1 cellular context compared by ENCODE assay signal in the genomic region with DNA sequence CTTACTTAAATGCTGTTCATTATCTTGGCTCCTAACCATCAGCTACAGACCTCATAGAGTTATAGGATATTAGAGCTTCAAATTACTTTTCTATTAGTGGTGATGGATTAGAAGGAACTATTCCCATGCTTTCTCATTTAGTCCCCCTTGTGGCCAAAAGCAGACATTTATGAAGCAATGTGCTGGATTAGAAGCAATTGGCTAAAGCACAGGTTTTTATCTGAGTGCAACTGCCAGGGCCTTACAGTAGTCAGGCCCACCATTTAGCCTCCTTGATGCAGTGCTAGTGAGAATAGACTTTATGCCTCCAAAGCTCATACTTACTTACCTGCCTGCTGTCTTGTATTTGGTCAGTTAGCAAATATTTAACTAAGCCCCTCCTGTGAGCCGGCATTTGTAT.
TF ChIP-seq lines count a peak whose summit lies in the region.

No MANE protein-coding gene starts in this region.

TF ChIP-seq in K562, 482 proteins besides CTCF, POLR2A, EP300 and RAD21 (continued from another document):
- TF ChIP-seq, protein P1, sequence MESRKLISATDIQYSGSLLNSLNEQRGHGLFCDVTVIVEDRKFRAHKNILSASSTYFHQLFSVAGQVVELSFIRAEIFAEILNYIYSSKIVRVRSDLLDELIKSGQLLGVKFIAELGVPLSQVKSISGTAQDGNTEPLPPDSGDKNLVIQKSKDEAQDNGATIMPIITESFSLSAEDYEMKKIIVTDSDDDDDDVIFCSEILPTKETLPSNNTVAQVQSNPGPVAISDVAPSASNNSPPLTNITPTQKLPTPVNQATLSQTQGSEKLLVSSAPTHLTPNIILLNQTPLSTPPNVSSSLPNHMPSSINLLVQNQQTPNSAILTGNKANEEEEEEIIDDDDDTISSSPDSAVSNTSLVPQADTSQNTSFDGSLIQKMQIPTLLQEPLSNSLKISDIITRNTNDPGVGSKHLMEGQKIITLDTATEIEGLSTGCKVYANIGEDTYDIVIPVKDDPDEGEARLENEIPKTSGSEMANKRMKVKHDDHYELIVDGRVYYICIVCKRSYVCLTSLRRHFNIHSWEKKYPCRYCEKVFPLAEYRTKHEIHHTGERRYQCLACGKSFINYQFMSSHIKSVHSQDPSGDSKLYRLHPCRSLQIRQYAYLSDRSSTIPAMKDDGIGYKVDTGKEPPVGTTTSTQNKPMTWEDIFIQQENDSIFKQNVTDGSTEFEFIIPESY (CRISPR knock-in tag; IDR thresholded peaks at IDR 0.05) = no peak
- 0 out of 4 replicates have a peak, but pooled peaks of 1 of the 2 experiments have one; percentile 11 for TF ChIP-seq RCOR1 (IDR thresholded peaks at IDR 0.05; ENCODE audit: borderline replicate concordance in 1 of 2, low read depth in 2 of 2, low read length in 2 of 2)
- no peak for TF ChIP-seq THRAP3 (IDR thresholded peaks at IDR 0.05; ENCODE audit: borderline replicate concordance)
- TF ChIP-seq FOXP1 (CRISPR knock-in tag; IDR thresholded peaks at IDR 0.05) = no peak
- TF ChIP-seq, protein P2, sequence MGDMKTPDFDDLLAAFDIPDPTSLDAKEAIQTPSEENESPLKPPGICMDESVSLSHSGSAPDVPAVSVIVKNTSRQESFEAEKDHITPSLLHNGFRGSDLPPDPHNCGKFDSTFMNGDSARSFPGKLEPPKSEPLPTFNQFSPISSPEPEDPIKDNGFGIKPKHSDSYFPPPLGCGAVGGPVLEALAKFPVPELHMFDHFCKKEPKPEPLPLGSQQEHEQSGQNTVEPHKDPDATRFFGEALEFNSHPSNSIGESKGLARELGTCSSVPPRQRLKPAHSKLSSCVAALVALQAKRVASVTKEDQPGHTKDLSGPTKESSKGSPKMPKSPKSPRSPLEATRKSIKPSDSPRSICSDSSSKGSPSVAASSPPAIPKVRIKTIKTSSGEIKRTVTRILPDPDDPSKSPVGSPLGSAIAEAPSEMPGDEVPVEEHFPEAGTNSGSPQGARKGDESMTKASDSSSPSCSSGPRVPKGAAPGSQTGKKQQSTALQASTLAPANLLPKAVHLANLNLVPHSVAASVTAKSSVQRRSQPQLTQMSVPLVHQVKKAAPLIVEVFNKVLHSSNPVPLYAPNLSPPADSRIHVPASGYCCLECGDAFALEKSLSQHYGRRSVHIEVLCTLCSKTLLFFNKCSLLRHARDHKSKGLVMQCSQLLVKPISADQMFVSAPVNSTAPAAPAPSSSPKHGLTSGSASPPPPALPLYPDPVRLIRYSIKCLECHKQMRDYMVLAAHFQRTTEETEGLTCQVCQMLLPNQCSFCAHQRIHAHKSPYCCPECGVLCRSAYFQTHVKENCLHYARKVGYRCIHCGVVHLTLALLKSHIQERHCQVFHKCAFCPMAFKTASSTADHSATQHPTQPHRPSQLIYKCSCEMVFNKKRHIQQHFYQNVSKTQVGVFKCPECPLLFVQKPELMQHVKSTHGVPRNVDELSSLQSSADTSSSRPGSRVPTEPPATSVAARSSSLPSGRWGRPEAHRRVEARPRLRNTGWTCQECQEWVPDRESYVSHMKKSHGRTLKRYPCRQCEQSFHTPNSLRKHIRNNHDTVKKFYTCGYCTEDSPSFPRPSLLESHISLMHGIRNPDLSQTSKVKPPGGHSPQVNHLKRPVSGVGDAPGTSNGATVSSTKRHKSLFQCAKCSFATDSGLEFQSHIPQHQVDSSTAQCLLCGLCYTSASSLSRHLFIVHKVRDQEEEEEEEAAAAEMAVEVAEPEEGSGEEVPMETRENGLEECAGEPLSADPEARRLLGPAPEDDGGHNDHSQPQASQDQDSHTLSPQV (IDR thresholded peaks at IDR 0.05) = 0 out of 2 replicates have a peak, but pooled peaks have one; percentile 50
- no peak for TF ChIP-seq XRCC5 (IDR thresholded peaks at IDR 0.05; ENCODE audit: low read depth, low read length)
- TF ChIP-seq NFIC (IDR thresholded peaks at IDR 0.05) = 0 out of 2 replicates have a peak, but pooled peaks have one; percentile 10
- TF ChIP-seq CEBPB (tag; IDR thresholded peaks at IDR 0.05) = peak; percentile 50; the same call in 1 of the 2 replicates
TF ChIP-seq in K562: peak in this region for 8.
